In the genomic region with DNA sequence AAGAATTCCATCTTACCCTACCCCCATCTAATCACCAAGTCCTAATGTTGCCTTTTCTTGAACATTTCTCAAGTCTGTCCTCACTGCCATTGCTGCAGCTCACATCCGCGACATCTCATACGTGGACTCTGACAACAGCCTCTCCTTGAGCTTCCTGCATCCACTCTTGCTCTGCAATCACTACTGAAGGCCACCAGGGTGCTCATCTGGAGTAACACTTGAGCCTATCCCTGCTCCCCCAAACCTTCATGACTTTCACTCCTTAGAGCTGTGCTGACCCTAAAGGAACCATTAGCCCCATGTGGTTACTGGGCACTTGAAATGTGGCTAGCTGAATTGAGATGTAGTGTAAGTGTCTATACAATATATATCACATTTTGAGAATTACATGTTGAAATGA, we compare ENCODE assay signal across 17 cellular contexts. TPM values are rescaled to one million over a fixed set of nuclear protein-coding genes. Genes with fewer than 3 reads are reported as not detected.
"Had no signal": no experiment of that assay in that cellular context is flagged by ENCODE, and none has a peak within 500 bp of the region (broad histone marks: within the 10 kb centered on the region; RNA-seq: fewer than 3 reads in every experiment).

No MANE protein-coding gene starts in this region.

- H3K4me3 ChIP-seq: gastrocnemius medialis, ovary, sigmoid colon, testis, upper lobe of right lung had no signal

- H3K9me3 ChIP-seq: gastrocnemius medialis, ovary, sigmoid colon, testis, upper lobe of right lung had no signal

- H3K36me3 ChIP-seq: gastrocnemius medialis, ovary, sigmoid colon, upper lobe of right lung had no signal

- H3K4me3 Mint-ChIP-seq: activated CD4-positive, alpha-beta memory T cell treated with anti-CD3 and anti-CD28 coated beads, Interleukin-2, amount 10 ng/mL, durations not matched to agents 7 days and 5 days; activated naive CD8-positive, alpha-beta T cell treated with anti-CD3 and anti-CD28 coated beads, Interleukin-2, amount 10 ng/mL, durations not matched to agents 7 days and 5 days; stimulated activated naive CD8-positive, alpha-beta T cell treated with anti-CD3 and anti-CD28 coated beads, Interleukin-15, Interleukin-2, amounts not matched to agents 100 ng/mL and 50 ng/mL, for 24 hours had no signal

- H3K27ac Mint-ChIP-seq: activated CD4-positive, alpha-beta memory T cell treated with anti-CD3 and anti-CD28 coated beads, Interleukin-2, amount 10 ng/mL, durations not matched to agents 7 days and 5 days; activated naive CD8-positive, alpha-beta T cell treated with anti-CD3 and anti-CD28 coated beads, Interleukin-2, amount 10 ng/mL, durations not matched to agents 7 days and 5 days; stimulated activated naive CD8-positive, alpha-beta T cell treated with anti-CD3 and anti-CD28 coated beads, Interleukin-15, Interleukin-2, amounts not matched to agents 100 ng/mL and 50 ng/mL, for 24 hours had no signal

- H3K4me1 Mint-ChIP-seq: activated CD4-positive, alpha-beta memory T cell treated with anti-CD3 and anti-CD28 coated beads, Interleukin-2, amount 10 ng/mL, durations not matched to agents 7 days and 5 days; activated naive CD8-positive, alpha-beta T cell treated with anti-CD3 and anti-CD28 coated beads, Interleukin-2, amount 10 ng/mL, durations not matched to agents 7 days and 5 days had no signal

- H3K36me3 Mint-ChIP-seq: activated naive CD8-positive, alpha-beta T cell treated with anti-CD3 and anti-CD28 coated beads, Interleukin-2, amount 10 ng/mL, durations not matched to agents 7 days and 5 days had no signal

- H3K27me3 ChIP-seq: gastrocnemius medialis, ovary, sigmoid colon, testis, upper lobe of right lung had no signal

- H3K27ac ChIP-seq: gastrocnemius medialis, ovary, testis, upper lobe of right lung had no signal

- H3K4me1 ChIP-seq: upper lobe of right lung had no signal

- H3K9me3 Mint-ChIP-seq: activated CD4-positive, alpha-beta memory T cell treated with anti-CD3 and anti-CD28 coated beads, Interleukin-2, amount 10 ng/mL, durations not matched to agents 7 days and 5 days; activated naive CD8-positive, alpha-beta T cell treated with anti-CD3 and anti-CD28 coated beads, Interleukin-2, amount 10 ng/mL, durations not matched to agents 7 days and 5 days; stimulated activated naive CD8-positive, alpha-beta T cell treated with anti-CD3 and anti-CD28 coated beads, Interleukin-15, Interleukin-2, amounts not matched to agents 100 ng/mL and 50 ng/mL, for 24 hours had no signal

- DNase-seq: activated CD4-positive, alpha-beta memory T cell treated with anti-CD3 and anti-CD28 coated beads, Interleukin-2, amount 10 ng/mL, durations not matched to agents 7 days and 5 days; activated CD4-positive, alpha-beta T cell treated with anti-CD3 and anti-CD28 coated beads for 1 hour; activated gamma-delta T cell treated with Interleukin-2 at 50 U/mL for 16 hours; activated naive CD8-positive, alpha-beta T cell treated with anti-CD3 and anti-CD28 coated beads, Interleukin-2, amount 10 ng/mL, durations not matched to agents 7 days and 5 days; activated T-cell treated with anti-CD3 and anti-CD28 coated beads, Interleukin-2, amount 50 U/mL, for 48 hours; anterior cingulate cortex; gastrocnemius medialis; kidney; left ventricle myocardium superior; mesenchymal stem cell; ovary; sigmoid colon; stimulated activated CD4-positive, alpha-beta T cell treated with anti-CD3 and anti-CD28 coated beads, Interleukin-2, amount 100 ng/mL, for 24 hours; testis; upper lobe of right lung had no signal

- ATAC-seq: left ventricle myocardium superior, upper lobe of right lung had no signal

RNA-seq across cellular contexts. Expression of a gene that starts 46.4 kb away (rescaled TPM):
- total RNA-seq: activated CD4-positive, alpha-beta memory T cell treated with anti-CD3 and anti-CD28 coated beads, Interleukin-2, amount 10 ng/mL, durations not matched to agents 7 days and 5 days; activated naive CD8-positive, alpha-beta T cell treated with anti-CD3 and anti-CD28 coated beads, Interleukin-2, amount 10 ng/mL, durations not matched to agents 7 days and 5 days; fibroblast of lung; left ventricle myocardium superior; ovary; sigmoid colon; upper lobe of right lung had no signal
- polyA plus RNA-seq: fibroblast of lung, ovary, sigmoid colon had no signal
